Comparison of ENCODE assay signal across 11 cellular contexts in the genomic region with DNA sequence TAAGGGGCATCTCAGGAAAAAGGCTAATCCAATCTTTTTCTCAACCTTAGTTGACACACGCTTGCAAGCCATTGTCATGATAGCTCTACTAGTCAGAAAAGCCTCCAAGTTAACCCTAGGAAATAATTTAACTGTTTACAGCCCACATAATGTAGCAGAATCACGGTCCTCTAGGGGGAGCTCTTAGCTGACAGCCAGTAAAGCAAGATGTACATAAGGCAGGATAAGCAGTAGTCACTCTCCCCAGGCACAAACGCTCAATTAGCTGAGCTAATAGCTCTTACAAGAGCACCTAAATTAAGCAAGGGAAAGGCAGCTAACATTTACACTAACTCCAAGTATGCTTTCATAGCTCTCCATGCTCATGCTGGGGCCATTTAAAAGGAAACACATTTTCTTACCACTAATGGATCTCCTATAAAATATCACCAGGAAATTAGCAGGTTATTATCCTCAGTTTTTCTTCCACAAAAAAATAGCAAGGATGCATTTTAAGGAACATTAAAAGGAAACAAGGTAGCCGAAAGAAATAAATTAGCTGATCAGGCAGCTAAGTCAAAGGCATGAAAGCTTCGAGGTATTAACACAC. TPM values are rescaled to one million over a fixed set of nuclear protein-coding genes. Genes with fewer than 3 reads are reported as not detected.
DNase-seq lines count a peak whose midpoint lies in the region; ATAC-seq and TF ChIP-seq lines count a peak whose summit lies in the region.
"Had no signal": no experiment of that assay in that cellular context is flagged by ENCODE, and none has a peak within 500 bp of the region (broad histone marks: within the 10 kb centered on the region; RNA-seq: fewer than 3 reads in every experiment).

No MANE protein-coding gene starts in this region.

- no TSS peak for BruUV-seq in OCI-LY7 (replicated peaks; lab: Mats Ljungman, UMichigan)

- no peaks in the 10 kb centered on the region for H4K20me1 ChIP-seq in OCI-LY7 (ENCODE audit: insufficient read depth, low read length)
- no peaks in the 10 kb centered on the region for H4K20me1 ChIP-seq in fibroblast of lung (ENCODE audit: control insufficient read depth, extremely low read depth, insufficient read depth, low read length)

- CTCF ChIA-PET in OCI-LY7 (lab: Charles Lee; ENCODE audit: unreplicated experiment), result no interaction called here

- no peak for ATAC-seq in GM19324 (IDR thresholded peaks at IDR 0.05; ENCODE audit: low FRiP score, unreplicated experiment)
- ATAC-seq in GM19397 (IDR thresholded peaks at IDR 0.05; ENCODE audit: unreplicated experiment), result no peak
- ATAC-seq in HG03442 (IDR thresholded peaks at IDR 0.05; ENCODE audit: unreplicated experiment), result no peak
- ATAC-seq: left lobe of liver, T-cell had no signal

- no peaks in the 10 kb centered on the region for H3K9me2 ChIP-seq in OCI-LY7 (ENCODE audit: insufficient read depth, low read length)

- H3K4me2 ChIP-seq in OCI-LY7 (ENCODE audit: low read length) (no peak overlapping the region), fibroblast of lung (ENCODE audit: extremely low read depth, insufficient read depth, low read length) (no peak overlapping the region)

- no peaks in the 10 kb centered on the region for H3K36me3 ChIP-seq in OCI-LY7 (ENCODE audit: insufficient read depth, low read length)
- H3K36me3 ChIP-seq in fibroblast of lung (ENCODE audit: control insufficient read depth, insufficient read depth, low read length), result no peaks in the 10 kb centered on the region

- H3K4me1 ChIP-seq in OCI-LY7 (ENCODE audit: insufficient read depth, low read length, poor library complexity, severe bottlenecking) (no peaks in the 10 kb centered on the region), fibroblast of lung (ENCODE audit: control insufficient read depth, extremely low read depth, insufficient read depth, low read length) (no peaks in the 10 kb centered on the region)

- H3K27ac ChIP-seq in C4-2B, result no peak overlapping the region
- no peak overlapping the region for H3K27ac ChIP-seq in OCI-LY7 (ENCODE audit: low read depth, low read length, poor library complexity, severe bottlenecking)
- no peak overlapping the region for H3K27ac ChIP-seq in fibroblast of lung (ENCODE audit: insufficient read depth, low read length)
- no peak overlapping the region for H3K27ac ChIP-seq in coronary artery

- H3K79me2 ChIP-seq in OCI-LY7 (ENCODE audit: insufficient read depth, low read depth, low read length), result no peaks in the 10 kb centered on the region
- no peaks in the 10 kb centered on the region for H3K79me2 ChIP-seq in fibroblast of lung (ENCODE audit: control insufficient read depth, insufficient read depth, low read length)

- H3K9me3 ChIP-seq in OCI-LY7 (ENCODE audit: low read length) (no peaks in the 10 kb centered on the region), fibroblast of lung (ENCODE audit: control insufficient read depth, insufficient read depth, low read depth, low read length) (no peaks in the 10 kb centered on the region)

- H3K4me3 ChIP-seq in OCI-LY7 (ENCODE audit: low read depth, low read length, poor library complexity, severe bottlenecking) (no peak overlapping the region), fibroblast of lung (replicated peaks in 1 of 4; ENCODE audit: control extremely low read depth in 1 of 4, insufficient read depth in 1 of 4, low read depth in 3 of 4, low read length in 4 of 4) (no peak overlapping the region), coronary artery (no peak overlapping the region)

- intact Hi-C loops in OCI-LY7 (cut with micrococcal nuclease; ENCODE audit: unreplicated experiment), result no loop called here

- H3K9ac ChIP-seq in fibroblast of lung (ENCODE audit: insufficient read depth, low read length), result no peak overlapping the region

- DNase-seq in GM10266 (ENCODE audit: extremely low spot score), result no peak
- peak; percentile 32 for DNase-seq in OCI-LY7 (ENCODE audit: low spot score)
- DNase-seq in fibroblast of lung (ENCODE audit: low read depth in 2 of 2), result peak in 1 of 2 donors; percentile 10
- no peak for DNase-seq in coronary artery (ENCODE audit: low spot score)
- DNase-seq: central memory CD4-positive, alpha-beta T cell had no signal

- H3K27me3 ChIP-seq in fibroblast of lung (ENCODE audit: control insufficient read depth, insufficient read depth, low read length), result no peaks in the 10 kb centered on the region

- POLR2A ChIA-PET in OCI-LY7 (lab: Charles Lee), result no interaction called here

- TF ChIP-seq CTCF in C4-2B (conservative IDR thresholded peaks at IDR 0.05) (peak; percentile 68), GM10266 (IDR thresholded peaks at IDR 0.05; ENCODE audit: control insufficient read depth, insufficient read depth, low read depth, missing control alignments) (peak; percentile 34), OCI-LY7 (conservative IDR thresholded peaks at IDR 0.05; ENCODE audit: low read length) (peak; percentile 80), fibroblast of lung (conservative IDR thresholded peaks at IDR 0.05 in 1 of 2, IDR thresholded peaks at IDR 0.05 in 1 of 2; ENCODE audit: low read depth in 1 of 2, low read length in 2 of 2) (peak; percentile 12 to 41), coronary artery (IDR thresholded peaks at IDR 0.05) (no peak)

- H2AFZ ChIP-seq in OCI-LY7 (ENCODE audit: low read length), result no peak overlapping the region
- H2AFZ ChIP-seq in fibroblast of lung (ENCODE audit: low read length), result no peak overlapping the region

RNA-seq across cellular contexts. Expression of gene ZSCAN5A, which starts 33.7 kb away (rescaled TPM):
- total RNA-seq in OCI-LY7 (2014; rRNA removed; shearing (Covaris generic)), result 9.9 and 19.2 TPM in 2 replicates
- total RNA-seq in OCI-LY7 (2022) (14.4 and 16.2 TPM in 2 replicates), fibroblast of lung (5.9 and 6.3 TPM in 2 replicates)
- 5.3 and 5.5 TPM in 2 replicates for polyA plus RNA-seq in fibroblast of lung
- polyA plus RNA-seq in fibroblast of lung (2012), result 5.3 and 7.0 TPM in 2 replicates
- 21.3 and 60.9 TPM in 2 replicates for polyA minus RNA-seq in fibroblast of lung (ENCODE audit: low replicate concordance)

RNA-seq across cellular contexts. Expression of gene ZNF582, which starts 45.0 kb away (rescaled TPM):
- not detected in 2 replicates for total RNA-seq in OCI-LY7 (2014; rRNA removed; shearing (Covaris generic))
- total RNA-seq in OCI-LY7 (2022) (0.20 TPM in 1 of 2 replicates, not detected in the other), fibroblast of lung (4.1 and 4.8 TPM in 2 replicates)
- polyA plus RNA-seq in fibroblast of lung, result 2.9 and 3.0 TPM in 2 replicates
- 1.8 and 2.3 TPM in 2 replicates for polyA plus RNA-seq in fibroblast of lung (2012)
- polyA minus RNA-seq in fibroblast of lung (ENCODE audit: low replicate concordance), result 0.31 and 7.6 TPM in 2 replicates

RNA-seq across cellular contexts. Expression of gene ZNF583, which starts 55.7 kb away (rescaled TPM):
- total RNA-seq in OCI-LY7 (2014; rRNA removed; shearing (Covaris generic)), result 0.73 and 1.8 TPM in 2 replicates
- total RNA-seq in OCI-LY7 (2022) (3.0 and 3.3 TPM in 2 replicates), fibroblast of lung (5.4 TPM in 2 replicates)
- 4.3 and 5.0 TPM in 2 replicates for polyA plus RNA-seq in fibroblast of lung
- 2.9 and 3.4 TPM in 2 replicates for polyA plus RNA-seq in fibroblast of lung (2012)
- 0.07 TPM in 1 of 2 replicates, not detected in the other for polyA minus RNA-seq in fibroblast of lung (ENCODE audit: low replicate concordance)
